ENCODE assay signal across 8 cellular contexts in the genomic region with DNA sequence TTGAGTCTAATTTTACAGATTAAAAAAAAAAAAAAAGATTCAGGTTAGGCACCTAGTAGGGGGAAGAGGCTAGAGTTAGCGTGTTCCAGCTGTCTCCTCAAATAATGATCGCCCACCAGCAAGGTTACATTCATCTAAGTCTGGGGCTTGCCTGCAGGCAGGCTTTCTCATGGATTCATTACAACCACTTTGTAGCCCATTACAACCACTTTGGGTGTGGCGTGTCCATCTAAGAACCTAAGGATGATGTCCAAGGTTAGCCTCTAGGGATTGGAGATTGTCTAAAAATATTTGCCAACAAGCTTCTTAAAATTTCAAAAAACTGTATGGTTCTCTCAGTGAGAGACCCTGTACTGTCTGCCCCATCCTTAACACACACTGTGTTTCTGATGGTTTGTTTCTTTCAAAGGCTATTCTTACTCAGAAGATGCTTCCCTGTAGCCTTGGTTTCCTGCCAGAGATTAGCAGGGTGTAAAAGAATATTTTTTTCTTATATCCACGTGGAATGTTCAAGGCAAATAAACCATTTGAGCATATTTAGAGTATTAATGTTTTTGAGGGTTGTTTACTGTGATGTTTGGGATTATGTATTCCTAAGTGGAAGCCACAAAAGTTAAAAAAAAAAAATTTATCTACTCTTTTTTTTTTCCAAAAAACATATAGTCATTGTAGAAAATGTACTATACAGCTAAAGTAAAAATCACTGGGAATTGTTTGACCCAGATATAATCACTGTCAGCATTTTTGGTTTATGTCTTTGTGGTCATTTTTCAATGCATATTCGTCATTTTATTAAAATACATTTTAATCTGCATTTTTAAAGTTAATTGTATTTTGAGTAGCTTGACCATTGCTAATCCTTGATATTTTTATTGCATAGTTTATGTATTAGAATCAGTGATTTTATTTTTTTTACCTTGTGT. TPM values are rescaled to one million over a fixed set of nuclear protein-coding genes. Genes with fewer than 3 reads are reported as not detected.
DNase-seq lines count a peak whose midpoint lies in the region; ATAC-seq, FAIRE-seq and TF ChIP-seq lines count a peak whose summit lies in the region.

No MANE protein-coding gene starts in this region.

- no peak for TF ChIP-seq POLR2A in IMR-90 (IDR thresholded peaks at IDR 0.05; ENCODE audit: low read depth, low read length)
- no peak for TF ChIP-seq POLR2A in K562 (conservative IDR thresholded peaks at IDR 0.05)

- H2AFZ ChIP-seq in IMR-90 (replicated peaks; ENCODE audit: low read length, poor library complexity) (no peak overlapping the region), K562 (ENCODE audit: low read depth, low read length) (no peak overlapping the region), mesenchymal stem cell (ENCODE audit: low read depth, low read length) (no peak overlapping the region)

- TF ChIP-seq CTCF in AG09309 (IDR thresholded peaks at IDR 0.05; ENCODE audit: control insufficient read depth, insufficient read depth, low read depth, low read length, missing control alignments), result no peak
- no peak for TF ChIP-seq CTCF in IMR-90 (conservative IDR thresholded peaks at IDR 0.05; ENCODE audit: low read depth, low read length)
- TF ChIP-seq CTCF in K562 (IDR thresholded peaks at IDR 0.05 in 2 of 3, conservative IDR thresholded peaks at IDR 0.05 in 1 of 3; ENCODE audit: insufficient read depth in 2 of 3, low read depth in 1 of 3, low read length in 3 of 3), result no peak

- H3K4me1 ChIP-seq in IMR-90 (ENCODE audit: control insufficient read depth, insufficient read depth, low read length) (peaks cover 13% of the 10 kb centered on the region), K562 (replicated peaks in 1 of 2; ENCODE audit: control insufficient read depth in 2 of 2, insufficient read depth in 2 of 2, low read length in 2 of 2) (peaks cover 29 to 36% of the 10 kb centered on the region in 2 experiments), mesenchymal stem cell (ENCODE audit: control insufficient read depth, insufficient read depth, low read depth, low read length) (peaks cover 35% of the 10 kb centered on the region)

- H2BK5ac ChIP-seq in IMR-90 (ENCODE audit: low read depth, low read length, poor library complexity, severe bottlenecking) (peak overlapping the region; percentile 84), mesenchymal stem cell (ENCODE audit: low read depth, low read length, poor library complexity, severe bottlenecking) (no peak overlapping the region)

- peak overlapping the region; percentile 50 for H3K27ac ChIP-seq in IMR-90 (ENCODE audit: insufficient read depth, low read length)
- peak overlapping the region; percentile 76 for H3K27ac ChIP-seq in K562 (ENCODE audit: extremely low read depth, low read depth, low read length)
- peak overlapping the region; percentile 58 for H3K27ac ChIP-seq in mesenchymal stem cell (ENCODE audit: low read length, poor library complexity, severe bottlenecking)

- H3K36me3 ChIP-seq in IMR-90 (ENCODE audit: control insufficient read depth, insufficient read depth, low read length) (peaks cover 8% of the 10 kb centered on the region), K562 (ENCODE audit: control insufficient read depth, insufficient read depth, low read length) (peaks cover 29% of the 10 kb centered on the region; the same call in 2 of the 3 replicates), mesenchymal stem cell (ENCODE audit: control insufficient read depth in 1 of 2, insufficient read depth in 2 of 2, low read depth in 1 of 2, low read length in 2 of 2) (peaks cover 11 to 21% of the 10 kb centered on the region in 2 experiments)

- in situ Hi-C loops in IMR-90 (cut with MboI; ENCODE audit: low sequenced_read_pairs) (loop anchor here (25.0 kb wide), 1 partner anchor 346 kb away; a partner anchor contains a TSS), K562 (cut with MboI) (no loop called here)

- peaks cover 62% of the 10 kb centered on the region for H3K79me2 ChIP-seq in K562 (ENCODE audit: control insufficient read depth, insufficient read depth, low read length)

- TF ChIP-seq EP300 in K562 (IDR thresholded peaks at IDR 0.05; ENCODE audit: low read length), result no peak

- H3K79me1 ChIP-seq in IMR-90 (ENCODE audit: low read depth in 1 of 2, low read length in 2 of 2), result peaks cover 0 to 53% of the 10 kb centered on the region in 2 experiments; a peak in 3 of 4 replicates
- peaks cover 7% of the 10 kb centered on the region for H3K79me1 ChIP-seq in mesenchymal stem cell (replicated peaks; ENCODE audit: low read length, poor library complexity, severe bottlenecking)

- H3K23ac ChIP-seq in IMR-90 (ENCODE audit: low read depth, low read length) (peak overlapping the region; percentile 97), mesenchymal stem cell (ENCODE audit: low read length in 2 of 2) (no peak overlapping the region)

- peak overlapping the region; percentile 20; the same call in 1 of the 2 replicates for H3K18ac ChIP-seq in IMR-90 (ENCODE audit: low read depth, low read length)
- no peak overlapping the region for H3K18ac ChIP-seq in mesenchymal stem cell (ENCODE audit: low read depth in 1 of 2, low read length in 2 of 2)

- intact Hi-C loops in IMR-90 (cut with micrococcal nuclease), result no loop called here
- intact Hi-C loops in K562 (cut with micrococcal nuclease), result loop anchor here (10.0 kb wide), 1 partner anchor 539 kb away; a partner anchor contains a TSS

- POLR2A ChIA-PET in IMR-90 (lab: Charles Lee; ENCODE audit: unreplicated experiment), result no interaction called here
- POLR2A ChIA-PET in K562 (lab: Yijun Ruan, JAX), result interaction anchor here (0.6 to 1.4 kb wide), 5 partner anchors 21 to 256 kb away, joined by 3 to 6 read pairs (median 3); no protein-coding TSS in a partner anchor

- H4K8ac ChIP-seq in IMR-90 (ENCODE audit: low read depth in 2 of 2, low read length in 2 of 2) (peak overlapping the region; percentile 23 to 52; a peak in 3 of 4 replicates), mesenchymal stem cell (ENCODE audit: low read length) (no peak overlapping the region)

- H3K56ac ChIP-seq in IMR-90 (ENCODE audit: extremely low read depth, insufficient read depth, low read length), result peak overlapping the region; percentile 37; the same call in 1 of the 2 replicates

- H3K4ac ChIP-seq in IMR-90 (ENCODE audit: low read depth, low read length), result peak overlapping the region; percentile 76
- H3K4ac ChIP-seq in mesenchymal stem cell (ENCODE audit: low read depth in 1 of 2, low read length in 2 of 2), result no peak overlapping the region

- no peak for ATAC-seq in IMR-90 (ENCODE audit: low read depth)
- ATAC-seq in K562, result peak; percentile 3; the same call in 1 of the 3 replicates
- no peak for ATAC-seq in HG03095 (IDR thresholded peaks at IDR 0.05; ENCODE audit: unreplicated experiment)

- DNase-seq in AG09309 (ENCODE audit: low read depth) (no peak), IMR-90 (no peak), K562 (ENCODE audit: extremely low read depth in 1 of 4, low spot score in 3 of 4) (peak in 1 of 4 experiments; percentile 39), mesenchymal stem cell (peak; percentile 27), SK-N-DZ (ENCODE audit: low spot score) (no peak), SIG-M5 treated with dmso at 0.1 percent for 504 hours (lab: John Stamatoyannopoulos, UW; ENCODE audit: unreplicated experiment) (no peak), NCI-H1048 (lab: John Stamatoyannopoulos, UW) (no peak)

- WGBS in IMR-90 (ENCODE audit: extremely low coverage in 2 of 2, insufficient read length in 1 of 2), 2 experiments, result no CpG with 5 or more reads among the region's 5 CpGs
- 3% methylated on average over 5 of the region's 5 CpGs for WGBS in K562 (ENCODE audit: insufficient coverage, low coverage, missing lambda C conversion rate)
- 21% methylated on average over 2 of the region's 5 CpGs for WGBS in mesenchymal stem cell

- CTCF ChIA-PET in IMR-90 (lab: Yijun Ruan, JAX) (no interaction called here), K562 (lab: Yijun Ruan, JAX; ENCODE audit: low intra/inter-chr PET ratio) (no interaction called here)

- H4K5ac ChIP-seq in IMR-90 (ENCODE audit: low read depth, low read length), result peak overlapping the region; percentile 72

- TSS peak; percentile 28 for BruUV-seq in IMR-90 (replicated peaks; lab: Mats Ljungman, UMichigan)
- BruUV-seq in K562 (replicated peaks; lab: Mats Ljungman, UMichigan), result no TSS peak

- 0 out of 2 replicates have a peak overlapping the region, but pooled peaks have one; percentile 30 for H4K91ac ChIP-seq in IMR-90 (ENCODE audit: insufficient read depth, low read depth, low read length)
- H4K91ac ChIP-seq in mesenchymal stem cell (ENCODE audit: low read length), result no peak overlapping the region

- no peak for TF ChIP-seq RAD21 in IMR-90 (IDR thresholded peaks at IDR 0.05; ENCODE audit: low read length)
- no peak for TF ChIP-seq RAD21 in K562 (CRISPR knock-in tag; conservative IDR thresholded peaks at IDR 0.05 in 1 of 2, IDR thresholded peaks at IDR 0.05 in 1 of 2)

- H3K9ac ChIP-seq in IMR-90 (ENCODE audit: low read depth, low read length), result peak overlapping the region; percentile 91
- H3K9ac ChIP-seq in K562 (ENCODE audit: insufficient read depth in 1 of 2, low read depth in 2 of 2, low read length in 2 of 2), result peak overlapping the region; percentile 77 to 97
- H3K9ac ChIP-seq in mesenchymal stem cell (ENCODE audit: low read length), result peak overlapping the region; percentile 99

- H3K14ac ChIP-seq in IMR-90 (replicated peaks; ENCODE audit: low read depth, low read length) (peak overlapping the region; percentile 94), mesenchymal stem cell (ENCODE audit: low read length in 2 of 2) (no peak overlapping the region)

- peaks cover 44% of the 10 kb centered on the region for H4K20me1 ChIP-seq in IMR-90 (ENCODE audit: insufficient read depth, low read length)
- H4K20me1 ChIP-seq in K562 (replicated peaks; ENCODE audit: control insufficient read depth, insufficient read depth, low read length), result no peaks in the 10 kb centered on the region

- H2BK12ac ChIP-seq in mesenchymal stem cell (ENCODE audit: low read length in 2 of 2), result no peak overlapping the region

- dilution Hi-C loops in IMR-90 (cut with HindIII; ENCODE audit: low sequenced_read_pairs, unreplicated experiment), result no loop called here

- peak overlapping the region; percentile 7; the same call in 1 of the 2 replicates for H2BK120ac ChIP-seq in IMR-90 (ENCODE audit: low read depth, low read length)
- no peak overlapping the region for H2BK120ac ChIP-seq in mesenchymal stem cell (ENCODE audit: low read depth, low read length)

- H2BK15ac ChIP-seq in IMR-90 (ENCODE audit: low read depth, low read length) (no peak overlapping the region), mesenchymal stem cell (ENCODE audit: low read depth, poor library complexity, severe bottlenecking) (no peak overlapping the region)

- H3K27me3 ChIP-seq in IMR-90 (ENCODE audit: control insufficient read depth, insufficient read depth, low read length), result no peaks in the 10 kb centered on the region
- no peaks in the 10 kb centered on the region for H3K27me3 ChIP-seq in K562 (ENCODE audit: control insufficient read depth in 2 of 2, insufficient read depth in 2 of 2, low read length in 2 of 2)
- no peaks in the 10 kb centered on the region for H3K27me3 ChIP-seq in mesenchymal stem cell (ENCODE audit: control insufficient read depth in 1 of 2, insufficient read depth in 1 of 2, low read length in 2 of 2)

- no peak for FAIRE-seq in K562 (lab: Jason Lieb, UNC)

- H3K4me3 ChIP-seq in AG09309 (ENCODE audit: control insufficient read depth, low read depth, low read length) (peak overlapping the region; percentile 65), IMR-90 (ENCODE audit: insufficient read depth, low read depth, low read length) (peak overlapping the region; percentile 99), K562 (peak overlapping the region; percentile 96), mesenchymal stem cell (ENCODE audit: insufficient read depth in 1 of 2, low read depth in 1 of 2, low read length in 2 of 2) (peak overlapping the region; percentile 50 to 99)

- H3K9me3 ChIP-seq in IMR-90 (ENCODE audit: control insufficient read depth, insufficient read depth, low read length) (no peaks in the 10 kb centered on the region), K562 (replicated peaks; ENCODE audit: control insufficient read depth, insufficient read depth, low read depth, low read length) (no peaks in the 10 kb centered on the region), mesenchymal stem cell (ENCODE audit: control insufficient read depth, low read length) (no peaks in the 10 kb centered on the region)

- peak overlapping the region; percentile 67; the same call in 1 of the 2 replicates for H2AK5ac ChIP-seq in IMR-90 (ENCODE audit: low read depth, low read length)
- no peak overlapping the region for H2AK5ac ChIP-seq in mesenchymal stem cell (ENCODE audit: low read length, severe bottlenecking)

- peak overlapping the region; percentile 82 for H2AK9ac ChIP-seq in IMR-90 (replicated peaks; ENCODE audit: low read depth, low read length, poor library complexity)

- no peak overlapping the region for H2BK20ac ChIP-seq in IMR-90 (ENCODE audit: low read depth, low read length)

- H3K9me1 ChIP-seq in IMR-90 (ENCODE audit: insufficient read depth, low read length), result peaks cover 16% of the 10 kb centered on the region
- H3K9me1 ChIP-seq in K562 (ENCODE audit: control insufficient read depth, insufficient read depth, low read length), result no peaks in the 10 kb centered on the region

- peak overlapping the region; percentile 100 for H3K4me2 ChIP-seq in IMR-90 (ENCODE audit: low read depth, low read length)
- H3K4me2 ChIP-seq in K562 (ENCODE audit: insufficient read depth, low read length), result peak overlapping the region; percentile 87
- peak overlapping the region; percentile 88 for H3K4me2 ChIP-seq in mesenchymal stem cell (ENCODE audit: low read length, poor library complexity, severe bottlenecking)

RNA-seq across cellular contexts. Expression of a gene that starts 1.7 kb away (rescaled TPM):
- total RNA-seq in IMR-90 (2012; rRNA removed) (612 and 670 TPM in 2 replicates), K562 (2014; rRNA removed) (193 and 202 TPM in 2 replicates), K562 (2014; rRNA removed; fragmentation: Illumina TruSeq; extraction: Trizol) (126 and 128 TPM in 2 replicates), K562 (2015; rRNA removed; fragmentation: Illumina TruSeq; extraction: Trizol) (115 and 120 TPM in 2 replicates), K562 (2021) (320 and 335 TPM in 2 replicates)
- polyA plus RNA-seq in IMR-90 (2012; rRNA removed) (221 and 240 TPM in 2 replicates), K562 (2011; rRNA removed) (52.4 and 68.0 TPM in 2 replicates), K562 (2014; fragmentation: Illumina TruSeq; extraction: Trizol) (144 and 150 TPM in 2 replicates), K562 (2014; fragmentation: Nextera tagmentation; extraction: Ambion mirVana) (10 to 100 TPM; 31.9 to 35.9 TPM), K562 (2014; rRNA removed) (85.1 and 95.4 TPM in 2 replicates)
- 167 and 240 TPM in 2 replicates for polyA plus RNA-seq in IMR-90 (2012; cell fraction: cytosol; rRNA removed)
- 278 and 585 TPM in 2 replicates for polyA plus RNA-seq in IMR-90 (2012; cell fraction: nucleus; rRNA removed; ENCODE audit: low replicate concordance)
- 696 and 788 TPM in 2 replicates for total RNA-seq in K562 (2011; cell fraction: chromatin; rRNA removed; ENCODE audit: low replicate concordance)
- total RNA-seq in K562 (2011; cell fraction: nucleolus; rRNA removed), result 257 and 323 TPM in 2 replicates
- total RNA-seq in K562 (2011; cell fraction: nucleoplasm; rRNA removed), result 362 and 396 TPM in 2 replicates
- 95.8 and 115 TPM in 2 replicates for polyA plus RNA-seq in K562 (2011; cell fraction: cytosol; rRNA removed)
- polyA plus RNA-seq in K562 (2011; cell fraction: nucleus; rRNA removed), result 211 and 277 TPM in 2 replicates
- 149 and 168 TPM in 2 replicates for polyA plus RNA-seq in K562 (2012)
- 267 and 271 TPM in 2 replicates for polyA minus RNA-seq in K562 (2011; rRNA and poly(A)+ RNA removed)
- 299 and 452 TPM in 2 replicates for polyA minus RNA-seq in K562 (2011; cell fraction: cytosol; rRNA and poly(A)+ RNA removed)
- polyA minus RNA-seq in K562 (2011; cell fraction: nucleus; rRNA and poly(A)+ RNA removed), result 110 and 238 TPM in 2 replicates
- polyA plus RNA-seq in mesenchymal stem cell (2013, experiment 1 of 2), result 97.7 TPM
- polyA plus RNA-seq in mesenchymal stem cell (2013, experiment 2 of 2), result 90.8 TPM
- 86.0 and 102 TPM in 2 replicates for polyA plus RNA-seq in SK-N-DZ (2014; cell fraction: cytosol; rRNA removed)
- 93.2 and 101 TPM in 2 replicates for polyA plus RNA-seq in SK-N-DZ (2014; cell fraction: nucleus; rRNA removed)
